ENCODE assay signal across 23 cellular contexts in genomic region chr6:52953911-52954839, GRCh38. TPM values are rescaled to one million over a fixed set of nuclear protein-coding genes. Genes with fewer than 3 reads are reported as not detected.
A peak's percentile ranks its signal among the peaks of the same experiment; 100 is the strongest.
DNase-seq lines count a peak whose midpoint lies in the region; ATAC-seq and TF ChIP-seq lines count a peak whose summit lies in the region.
"Had no signal": no experiment of that assay in that cellular context is flagged by ENCODE, and none has a peak within 500 bp of the region (broad histone marks: within the 10 kb centered on the region; RNA-seq: fewer than 3 reads in every experiment).

No MANE protein-coding gene starts in this region.

- H3K4me1 ChIP-seq in Caco-2, result peaks cover 9% of the 10 kb centered on the region
- H3K4me1 ChIP-seq: body of pancreas, gastrocnemius medialis, psoas muscle, transverse colon had no signal

- H3K9me3 Mint-ChIP-seq in Caco-2 (ENCODE audit: unreplicated experiment), result peaks cover 12% of the 10 kb centered on the region
- H3K9me3 Mint-ChIP-seq: activated naive CD4-positive, alpha-beta T cell treated with anti-CD3 and anti-CD28 coated beads, Interleukin-2, amount 10 ng/mL, durations not matched to agents 7 days and 5 days; CD4-positive, alpha-beta memory T cell; dendritic cell treated with granulocyte-macrophage colony-stimulating factor and Interleukin-4, amounts not matched to agents 40 ng/mL and 50 ng/mL, for 4 days; stimulated activated memory B cell treated with anti-CD40 and anti-IgM and Interleukin-4, amounts not matched to agents 10 μg/mL and 1 μg/mL and 100 μg/mL, for 72 hours had no signal

- no peaks in the 10 kb centered on the region for H3K27me3 Mint-ChIP-seq in Caco-2 (ENCODE audit: insufficient read depth, unreplicated experiment)
- H3K27me3 Mint-ChIP-seq: dendritic cell treated with granulocyte-macrophage colony-stimulating factor and Interleukin-4, amounts not matched to agents 40 ng/mL and 50 ng/mL, for 4 days; stimulated activated memory B cell treated with anti-CD40 and anti-IgM and Interleukin-4, amounts not matched to agents 10 μg/mL and 1 μg/mL and 100 μg/mL, for 72 hours had no signal

- ATAC-seq in GM19463 (IDR thresholded peaks at IDR 0.05; ENCODE audit: unreplicated experiment) (peak; percentile 69), HG03354 (IDR thresholded peaks at IDR 0.05; ENCODE audit: poor library complexity, severe bottlenecking, unreplicated experiment) (no peak)
- ATAC-seq: body of pancreas; gastrocnemius medialis; psoas muscle; stimulated activated memory B cell treated with anti-CD40 and anti-IgM and Interleukin-4, amounts not matched to agents 10 μg/mL and 1 μg/mL and 100 μg/mL, for 72 hours had no signal

- BruUV-seq in Caco-2 (replicated peaks; lab: Mats Ljungman, UMichigan), result no TSS peak

- intact Hi-C loops in Caco-2 (cut with micrococcal nuclease; ENCODE audit: unreplicated experiment), result no loop called here

- H3K4me3 Mint-ChIP-seq in Caco-2 (ENCODE audit: unreplicated experiment), result no peak overlapping the region
- H3K4me3 Mint-ChIP-seq: activated naive CD4-positive, alpha-beta T cell treated with anti-CD3 and anti-CD28 coated beads, Interleukin-2, amount 10 ng/mL, durations not matched to agents 7 days and 5 days; CD4-positive, alpha-beta memory T cell; dendritic cell treated with granulocyte-macrophage colony-stimulating factor and Interleukin-4, amounts not matched to agents 40 ng/mL and 50 ng/mL, for 4 days; neural crest cell; stimulated activated memory B cell treated with anti-CD40 and anti-IgM and Interleukin-4, amounts not matched to agents 10 μg/mL and 1 μg/mL and 100 μg/mL, for 72 hours had no signal

- no peak overlapping the region for H3K27ac Mint-ChIP-seq in Caco-2 (ENCODE audit: unreplicated experiment)
- H3K27ac Mint-ChIP-seq: activated naive CD4-positive, alpha-beta T cell treated with anti-CD3 and anti-CD28 coated beads, Interleukin-2, amount 10 ng/mL, durations not matched to agents 7 days and 5 days; CD4-positive, alpha-beta memory T cell; dendritic cell treated with granulocyte-macrophage colony-stimulating factor and Interleukin-4, amounts not matched to agents 40 ng/mL and 50 ng/mL, for 4 days; stimulated activated memory B cell treated with anti-CD40 and anti-IgM and Interleukin-4, amounts not matched to agents 10 μg/mL and 1 μg/mL and 100 μg/mL, for 72 hours had no signal

- POLR2A ChIA-PET in Caco-2 (lab: Charles Lee), result no interaction called here

- DNase-seq in GM12865 (ENCODE audit: low read depth), result peak; percentile 8
- peak; percentile 40 for DNase-seq in NCI-H226
- peak; percentile 27 for DNase-seq in fibroblast of the aortic adventitia (ENCODE audit: low read depth)
- DNase-seq in Caco-2, result no peak
- no peak for DNase-seq in GM13976 (ENCODE audit: low spot score)
- DNase-seq in kidney glomerular epithelial cell (lab: John Stamatoyannopoulos, UW), result no peak
- DNase-seq: activated CD4-positive, alpha-beta T cell treated with anti-CD3 and anti-CD28 coated beads, Interleukin-2, amount 50 U/mL, for 1 hour; activated naive CD4-positive, alpha-beta T cell treated with anti-CD3 and anti-CD28 coated beads, Interleukin-2, amount 10 ng/mL, durations not matched to agents 7 days and 5 days; body of pancreas; CD4-positive, alpha-beta memory T cell; gastrocnemius medialis; MM.1S; NCI-H187; NCI-H446 treated with DMSO at 0.1 percent for 48 hours; psoas muscle; RPMI8226; SW 1271; transverse colon had no signal

- H3K27me3 ChIP-seq in Caco-2 (replicated peaks; ENCODE audit: control insufficient read depth, insufficient read depth, low read length), result no peaks in the 10 kb centered on the region
- H3K27me3 ChIP-seq: body of pancreas, gastrocnemius medialis, transverse colon had no signal

- no peaks in the 10 kb centered on the region for H3K9me3 ChIP-seq in Caco-2
- H3K9me3 ChIP-seq: body of pancreas, gastrocnemius medialis, psoas muscle, transverse colon had no signal

- in situ Hi-C loops in GM13976 (cut with MboI; ENCODE audit: low sequenced_read_pairs, unreplicated experiment), result no loop called here

- no peaks in the 10 kb centered on the region for H3K36me3 ChIP-seq in Caco-2 (ENCODE audit: control insufficient read depth, insufficient read depth, low read length)
- H3K36me3 ChIP-seq: gastrocnemius medialis, transverse colon had no signal

- H3K4me1 Mint-ChIP-seq in Caco-2 (ENCODE audit: low read depth, unreplicated experiment), result peaks cover 6% of the 10 kb centered on the region
- H3K4me1 Mint-ChIP-seq: activated naive CD4-positive, alpha-beta T cell treated with anti-CD3 and anti-CD28 coated beads, Interleukin-2, amount 10 ng/mL, durations not matched to agents 7 days and 5 days; neural crest cell; stimulated activated memory B cell treated with anti-CD40 and anti-IgM and Interleukin-4, amounts not matched to agents 10 μg/mL and 1 μg/mL and 100 μg/mL, for 72 hours had no signal

- no peak overlapping the region for H3K4me3 ChIP-seq in GM12865 (ENCODE audit: low read depth, low read length)
- no peak overlapping the region for H3K4me3 ChIP-seq in fibroblast of the aortic adventitia (ENCODE audit: low read depth, low read length)
- no peak overlapping the region for H3K4me3 ChIP-seq in Caco-2 (ENCODE audit: low read depth, low read length)
- H3K4me3 ChIP-seq: body of pancreas, gastrocnemius medialis, psoas muscle, transverse colon had no signal

- CTCF ChIA-PET in Caco-2 (lab: Charles Lee), result no interaction called here

- TF ChIP-seq CTCF in GM12865 (IDR thresholded peaks at IDR 0.05; ENCODE audit: insufficient read depth, low read depth, low read length, missing control alignments) (no peak), fibroblast of the aortic adventitia (IDR thresholded peaks at IDR 0.05; ENCODE audit: insufficient read depth, low read length) (no peak), Caco-2 (IDR thresholded peaks at IDR 0.05; ENCODE audit: insufficient read depth in 1 of 2, low read depth in 1 of 2, low read length in 1 of 2, severe bottlenecking in 1 of 2, unreplicated experiment in 1 of 2) (no peak), GM13976 (IDR thresholded peaks at IDR 0.05; ENCODE audit: borderline replicate concordance, control extremely low read depth, extremely low read depth, insufficient read depth, missing control alignments) (no peak)

- no peaks in the 10 kb centered on the region for H3K36me3 Mint-ChIP-seq in Caco-2 (ENCODE audit: insufficient read depth, unreplicated experiment)
- H3K36me3 Mint-ChIP-seq: activated naive CD4-positive, alpha-beta T cell treated with anti-CD3 and anti-CD28 coated beads, Interleukin-2, amount 10 ng/mL, durations not matched to agents 7 days and 5 days; CD4-positive, alpha-beta memory T cell; stimulated activated memory B cell treated with anti-CD40 and anti-IgM and Interleukin-4, amounts not matched to agents 10 μg/mL and 1 μg/mL and 100 μg/mL, for 72 hours had no signal

RNA-seq across cellular contexts. Expression of gene GSTA4, which starts 40.9 kb away (rescaled TPM):
- total RNA-seq in fibroblast of the aortic adventitia (ENCODE audit: low replicate concordance) (46.3 and 89.6 TPM in 2 replicates), Caco-2 (2022) (29.5 and 30.3 TPM in 2 replicates)
- total RNA-seq: CD4-positive, alpha-beta memory T cell had no signal

RNA-seq across cellular contexts. Expression of gene GSTA3, which starts 44.7 kb away (rescaled TPM):
- total RNA-seq in fibroblast of the aortic adventitia (ENCODE audit: low replicate concordance) (not detected in 2 replicates), Caco-2 (2022) (not detected in 2 replicates)
- total RNA-seq: body of pancreas; CD4-positive, alpha-beta memory T cell; gastrocnemius medialis; neural crest cell; psoas muscle; transverse colon had no signal

Comparison
In these comparisons a context has a peak if more than half of its experiments do, and no peak if none do; other contexts are left out.
1. DNase-seq: peak in GM12865 (single experiment), NCI-H226 (single experiment) and fibroblast of the aortic adventitia (single experiment); none in Caco-2 (0 of 2), GM13976 (single experiment) and kidney glomerular epithelial cell (single experiment).